Comparison of ENCODE assay signal across 1 cellular context in genomic region chr16:67304006-67304405, GRCh38.
TF ChIP-seq lines count a peak whose summit lies in the region.

No MANE protein-coding gene starts in this region.

TF ChIP-seq in IMR-90, 13 proteins besides CTCF, POLR2A, EP300 and RAD21:
- TF ChIP-seq SMC3 (IDR thresholded peaks at IDR 0.05; ENCODE audit: low read depth, low read length), result no peak
- TF ChIP-seq NFE2L2 (IDR thresholded peaks at IDR 0.05; ENCODE audit: low read depth, low read length), result no peak
- TF ChIP-seq RFX5 (IDR thresholded peaks at IDR 0.05; ENCODE audit: low read depth, low read length), result no peak
- TF ChIP-seq MAFK (IDR thresholded peaks at IDR 0.05; ENCODE audit: low read depth, low read length), result no peak
- no peak for TF ChIP-seq USF2 (IDR thresholded peaks at IDR 0.05; ENCODE audit: low read depth, low read length)
- no peak for TF ChIP-seq BHLHE40 (IDR thresholded peaks at IDR 0.05; ENCODE audit: low read depth, low read length)
- TF ChIP-seq MXI1 (IDR thresholded peaks at IDR 0.05; ENCODE audit: borderline replicate concordance, low read depth, low read length), result no peak
- no peak for TF ChIP-seq CHD1 (IDR thresholded peaks at IDR 0.05; ENCODE audit: low read depth, low read length)
- TF ChIP-seq FOS (IDR thresholded peaks at IDR 0.05; ENCODE audit: low read depth, low read length), result no peak
- TF ChIP-seq RCOR1 (IDR thresholded peaks at IDR 0.05; ENCODE audit: insufficient replicate concordance, low read length), result no peak
- no peak for TF ChIP-seq ELK1 (IDR thresholded peaks at IDR 0.05; ENCODE audit: borderline replicate concordance, low read depth, low read length)
- no peak for TF ChIP-seq MAZ (IDR thresholded peaks at IDR 0.05; ENCODE audit: borderline replicate concordance, low read depth, low read length)
- no peak for TF ChIP-seq CEBPB (IDR thresholded peaks at IDR 0.05; ENCODE audit: low read depth, low read length)
